ENCODE assay signal across 8 cellular contexts in genomic region chr10:70404036-70404905, GRCh38. TPM values are rescaled to one million over a fixed set of nuclear protein-coding genes. Genes with fewer than 3 reads are reported as not detected.
DNase-seq lines count a peak whose midpoint lies in the region; ATAC-seq, FAIRE-seq and TF ChIP-seq lines count a peak whose summit lies in the region.

TSS of gene EIF4EBP2 (plus strand) at chr10:70404145. CDS start at chr10:70404402, 257 bp downstream.

- H4K20me1 ChIP-seq in HepG2 (ENCODE audit: insufficient read depth, low read length) = peaks cover 27% of the 10 kb centered on the region

- peak within 1 kb of the TSS; percentile 95 for H3K9ac ChIP-seq in HepG2 (ENCODE audit: insufficient read depth, low read depth, low read length)

- TF ChIP-seq POLR2A in HepG2 (IDR thresholded peaks at IDR 0.05; ENCODE audit: insufficient read depth in 1 of 2, low read depth in 2 of 2, low read length in 2 of 2) = peak; percentile 63 to 90

- H3K36me3 ChIP-seq in HepG2 (replicated peaks in 1 of 2; ENCODE audit: control insufficient read depth in 1 of 2, insufficient read depth in 2 of 2, low read length in 2 of 2) = 0 out of 5 replicates have a peak, but pooled peaks cover 0 to under 1% of the 10 kb centered on the region in 2 experiments

- DNase-seq in NCI-H774 (lab: John Stamatoyannopoulos, UW) (peak; percentile 90), dermis blood vessel endothelial cell (peak; percentile 98), HepG2 (ENCODE audit: low spot score) (peak; percentile 84)
- peak; percentile 100 for DNase-seq in activated CD4-positive, alpha-beta T cell treated with anti-CD3 and anti-CD28 coated beads, Interleukin-2, amount 50 U/mL, for 48 hours
- peak; percentile 99 for DNase-seq in stimulated activated CD4-positive, alpha-beta T cell treated with anti-CD3 and anti-CD28 coated beads, Interleukin-4, amount 100 ng/mL, for 1 hour

- no peak for FAIRE-seq in HepG2 (lab: Jason Lieb, UNC)

- H3K79me2 ChIP-seq in HepG2 (ENCODE audit: insufficient read depth, low read length) = peaks cover 37% of the 10 kb centered on the region

- in situ Hi-C loops in HepG2 (cut with HindIII; ENCODE audit: extremely low pct_ligation_motif_present, low pct_unique_long_range_greater_than_20kb) = no loop called here

- 2% methylated on average over 19 of the region's 110 CpGs for WGBS in HepG2 (ENCODE audit: low lambda C conversion rate)

- intact Hi-C loops in HepG2 (cut with micrococcal nuclease; ENCODE audit: unreplicated experiment) = no loop called here

- TF ChIP-seq EP300 in HepG2 (IDR thresholded peaks at IDR 0.05; ENCODE audit: low read depth in 2 of 2, low read length in 2 of 2) (no peak), HepG2 (CRISPR knock-in tag; IDR thresholded peaks at IDR 0.05; ENCODE audit: borderline replicate concordance) (no peak)

- peak; percentile 50 for TF ChIP-seq RAD21 in HepG2 (CRISPR knock-in tag; IDR thresholded peaks at IDR 0.05)

- no peaks in the 10 kb centered on the region for H3K9me3 ChIP-seq in HepG2 (ENCODE audit: low read length)

- TF ChIP-seq CTCF in C4-2B (conservative IDR thresholded peaks at IDR 0.05) = no peak
- peak; percentile 31; the same call in 1 of the 2 replicates for TF ChIP-seq CTCF in HepG2 (CRISPR knock-in tag; IDR thresholded peaks at IDR 0.05)

- H3K4me2 ChIP-seq in HepG2 (ENCODE audit: low read depth, low read length) = peak within 1 kb of the TSS; percentile 88

- H3K27ac ChIP-seq in C4-2B (peak within 1 kb of the TSS; percentile 86), HepG2 (ENCODE audit: extremely low read length, insufficient read depth, low read length) (peak within 1 kb of the TSS; percentile 82)

- peaks cover 50% of the 10 kb centered on the region for H3K4me1 ChIP-seq in HepG2 (ENCODE audit: insufficient read depth, low read length)

- peak within 1 kb of the TSS; percentile 99 for H2AFZ ChIP-seq in HepG2 (ENCODE audit: low read length)

- H3K27me3 ChIP-seq in HepG2 (ENCODE audit: control insufficient read depth in 1 of 2, insufficient read depth in 2 of 2, low read length in 2 of 2) = no peaks in the 10 kb centered on the region; a peak in 1 of 5 replicates

- CTCF ChIA-PET in HepG2 (lab: Yijun Ruan, JAX; ENCODE audit: low intra/inter-chr PET ratio, low total read pairs) = no interaction called here

- no TSS peak for BruUV-seq in HepG2 (replicated peaks; lab: Mats Ljungman, UMichigan)

- ATAC-seq in GM19395 (IDR thresholded peaks at IDR 0.05; ENCODE audit: unreplicated experiment) (peak; percentile 78), HG03565 (IDR thresholded peaks at IDR 0.05; ENCODE audit: unreplicated experiment) (peak; percentile 76), HepG2 (peak; percentile 80)

- H3K4me3 ChIP-seq in HepG2 (replicated peaks in 1 of 3; ENCODE audit: insufficient read depth in 1 of 3, low read depth in 2 of 3, low read length in 3 of 3) = peak within 1 kb of the TSS; percentile 90 to 94 (median 92)

- POLR2A ChIA-PET in HepG2 (lab: Yijun Ruan, JAX) = interaction anchor here (0.6 to 3.8 kb wide), 32 partner anchors 9 to 258 kb away, joined by 3 to 32 read pairs (median 5); partner anchors contain the start of genes LRRC20, PPA1, SAR1A and TYSND1

TF ChIP-seq in HepG2, 621 proteins besides CTCF, POLR2A, EP300 and RAD21 (continues in another document):
- TF ChIP-seq ZNF678 (CRISPR knock-in tag; IDR thresholded peaks at IDR 0.05) (0 out of 2 replicates have a peak, but pooled peaks have one; percentile 69), ZNF800 (CRISPR knock-in tag; IDR thresholded peaks at IDR 0.05) (peak; percentile 19; the same call in 1 of the 2 replicates), MATR3 (CRISPR knock-in tag; IDR thresholded peaks at IDR 0.05) (no peak), PBX2 (CRISPR knock-in tag; IDR thresholded peaks at IDR 0.05) (no peak), ZMYM4 (CRISPR knock-in tag; IDR thresholded peaks at IDR 0.05) (peak; percentile 75; the same call in 1 of the 2 replicates), PBX3 (CRISPR knock-in tag; IDR thresholded peaks at IDR 0.05; ENCODE audit: borderline replicate concordance) (no peak), ZNF607 (CRISPR knock-in tag; IDR thresholded peaks at IDR 0.05; ENCODE audit: borderline replicate concordance) (no peak; the same call in 1 of the 2 replicates), ZBTB37 (CRISPR knock-in tag; IDR thresholded peaks at IDR 0.05) (no peak), JUND (CRISPR knock-in tag; IDR thresholded peaks at IDR 0.05) (no peak), NPAS2 (CRISPR knock-in tag; IDR thresholded peaks at IDR 0.05; ENCODE audit: borderline replicate concordance) (no peak), NKX3-1 (CRISPR knock-in tag; IDR thresholded peaks at IDR 0.05) (peak; percentile 26; the same call in 1 of the 2 replicates), ZNF775 (CRISPR knock-in tag; IDR thresholded peaks at IDR 0.05; ENCODE audit: borderline replicate concordance) (no peak), SYNCRIP (IDR thresholded peaks at IDR 0.05; ENCODE audit: insufficient read depth, low read depth, low read length) (no peak), FOXP1 (IDR thresholded peaks at IDR 0.05) (no peak), FOXP1 (CRISPR knock-in tag; IDR thresholded peaks at IDR 0.05) (no peak)

RNA-seq across cellular contexts. Expression of gene EIF4EBP2, which starts in this region (rescaled TPM):
- total RNA-seq in dermis blood vessel endothelial cell (28.2 and 49.7 TPM in 2 replicates), HepG2 (2016; rRNA removed; fragmentation: Illumina TruSeq; extraction: Trizol) (22.0 and 38.0 TPM in 2 replicates)
- 17.2 and 19.6 TPM in 2 replicates for total RNA-seq in HepG2 (2016; cell fraction: cytosol; rRNA removed; fragmentation: Illumina TruSeq; extraction: Trizol; ENCODE audit: low read depth)
- total RNA-seq in HepG2 (2016; cell fraction: insoluble cytoplasmic fraction; rRNA removed; fragmentation: Illumina TruSeq; extraction: Trizol) = 21.9 and 34.6 TPM in 2 replicates
- 61.0 and 70.2 TPM in 2 replicates for total RNA-seq in HepG2 (2016; cell fraction: membrane; rRNA removed; fragmentation: Illumina TruSeq; extraction: Trizol)
- 16.9 and 19.6 TPM in 2 replicates for total RNA-seq in HepG2 (2016; cell fraction: nucleus; rRNA removed; fragmentation: Illumina TruSeq; extraction: Trizol)
- 15.2 and 16.9 TPM in 2 replicates for polyA plus RNA-seq in HepG2 (2011; rRNA removed)
- polyA plus RNA-seq in HepG2 (2011; cell fraction: cytosol; rRNA removed) = 11.8 and 19.5 TPM in 2 replicates
- polyA plus RNA-seq in HepG2 (2011; cell fraction: nucleus; rRNA removed) = 6.5 and 9.6 TPM in 2 replicates
- polyA plus RNA-seq in HepG2 (2012) = 30.8 and 39.1 TPM in 2 replicates
- 64.7 and 66.1 TPM in 2 replicates for polyA plus RNA-seq in HepG2 (2016; cell fraction: cytosol; fragmentation: Illumina TruSeq; extraction: Trizol; ENCODE audit: low read depth)
- polyA plus RNA-seq in HepG2 (2016; cell fraction: insoluble cytoplasmic fraction; fragmentation: Illumina TruSeq; extraction: Trizol; ENCODE audit: low read depth) = 46.1 and 53.1 TPM in 2 replicates
- 111 and 131 TPM in 2 replicates for polyA plus RNA-seq in HepG2 (2016; cell fraction: membrane; fragmentation: Illumina TruSeq; extraction: Trizol; ENCODE audit: low read depth)
- 25.2 TPM in 2 replicates for polyA plus RNA-seq in HepG2 (2016; cell fraction: nucleus; fragmentation: Illumina TruSeq; extraction: Trizol; ENCODE audit: insufficient read depth, low read depth)
- 19.1 and 27.4 TPM in 2 replicates for polyA minus RNA-seq in HepG2 (2011; rRNA and poly(A)+ RNA removed; ENCODE audit: low replicate concordance)
- polyA minus RNA-seq in HepG2 (2011; cell fraction: cytosol; rRNA and poly(A)+ RNA removed) = 18.4 and 23.2 TPM in 2 replicates
- 15.6 and 18.5 TPM in 2 replicates for polyA minus RNA-seq in HepG2 (2011; cell fraction: nucleus; rRNA and poly(A)+ RNA removed)

Comparison
In these comparisons a context has a peak if more than half of its experiments do, and no peak if none do; other contexts are left out.
1. Peak in every context shown above with its lines: DNase-seq, ATAC-seq, H3K4me3 ChIP-seq and H3K27ac ChIP-seq.